ENCODE assay signal across 24 cellular contexts in the genomic region with DNA sequence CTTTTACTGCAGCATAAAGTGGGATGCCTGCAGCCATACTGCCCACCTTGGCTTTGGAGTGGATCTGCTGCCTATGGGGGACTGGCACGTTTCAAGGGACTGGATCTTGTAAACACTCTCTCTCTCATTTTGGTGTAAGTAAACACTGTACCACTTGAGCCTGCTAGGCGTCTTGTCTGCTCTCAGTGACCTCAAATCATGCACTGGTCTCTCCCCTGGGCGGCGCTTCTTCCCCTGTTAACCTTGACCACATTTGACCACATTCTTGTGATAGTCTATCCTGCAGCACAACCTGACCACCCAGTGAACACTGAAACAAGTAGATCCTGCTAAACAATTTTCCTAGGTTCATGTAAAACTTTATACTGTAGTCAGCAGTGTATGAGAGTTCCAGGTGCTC.
"Had no signal": no experiment of that assay in that cellular context is flagged by ENCODE, and none has a peak within 500 bp of the region (broad histone marks: within the 10 kb centered on the region; RNA-seq: fewer than 3 reads in every experiment).

No MANE protein-coding gene starts in this region.

- H3K9me3 ChIP-seq: MG63 had no signal

- H3K27me3 ChIP-seq: MG63 had no signal

- H3K4me3 ChIP-seq: MG63 had no signal

- H3K36me3 ChIP-seq: MG63 had no signal

- H3K27ac ChIP-seq: RWPE1 had no signal

- DNase-seq: Karpas-422; KG1; MG63; NCI-H1092; NCI-H1105 treated with DMSO at 0.1 percent for 48 hours; NCI-H1417 treated with DMSO at 0.1 percent for 48 hours; NCI-H146; NCI-H1694 treated with DMSO at 0.1 percent for 48 hours; NCI-H1930; NCI-H2081; NCI-H2171; NCI-H226; NCI-H446; NCI-H510A; NCI-H524 treated with DMSO at 0.1 percent for 48 hours; NCI-H69; NCI-H774; NK-92 treated with Interleukin-12 subunit alpha and Interleukin-12 subunit beta, amount 100 ng/mL, for 24 hours; SHP77; T-helper 1 cell had no signal

- ATAC-seq: Panc1, PC-3, SK-N-SH treated with all-trans-retinoic acid at 6 μM for 48 hours had no signal
